9 cellular contexts compared by ENCODE assay signal in the genomic region with DNA sequence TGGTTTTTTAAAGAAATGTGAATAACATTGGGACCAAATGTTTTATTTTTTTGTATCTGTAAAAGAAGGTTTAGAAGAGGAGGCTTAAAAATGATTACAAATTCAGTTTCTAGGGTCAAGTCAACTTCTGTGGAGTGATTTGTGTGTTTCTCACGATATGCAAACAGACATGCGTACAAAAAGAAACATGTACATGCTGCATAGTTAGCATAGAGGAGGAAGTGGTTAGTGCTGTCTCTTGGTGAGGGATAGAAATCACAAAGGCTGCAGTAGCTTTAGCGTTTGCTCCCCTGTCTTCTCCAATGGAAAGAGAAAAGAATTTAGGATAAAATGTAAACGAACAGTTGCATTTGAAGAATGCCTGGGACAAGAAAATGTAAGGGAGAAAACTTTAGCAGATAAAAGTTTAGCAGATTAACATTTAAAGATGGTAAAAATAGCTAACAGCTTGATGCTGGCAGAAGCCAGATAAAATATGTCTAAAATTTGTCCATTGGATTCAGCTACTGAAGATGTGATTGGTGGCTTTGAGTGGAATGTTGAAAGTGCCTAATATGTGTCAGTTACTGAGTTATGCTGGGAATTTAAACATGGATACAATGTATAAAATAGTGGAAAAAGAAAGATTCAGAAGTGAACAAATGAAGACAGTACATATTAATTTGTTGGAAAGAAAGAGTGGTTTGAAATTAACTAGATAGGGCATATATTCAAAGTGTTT. TPM values are rescaled to one million over a fixed set of nuclear protein-coding genes. Genes with fewer than 3 reads are reported as not detected.
DNase-seq lines count a peak whose midpoint lies in the region; ATAC-seq and TF ChIP-seq lines count a peak whose summit lies in the region.
"Had no signal": no experiment of that assay in that cellular context is flagged by ENCODE, and none has a peak within 500 bp of the region (broad histone marks: within the 10 kb centered on the region; RNA-seq: fewer than 3 reads in every experiment).

No MANE protein-coding gene starts in this region.

- H3K27ac Mint-ChIP-seq in activated T-cell treated with anti-CD3 and anti-CD28 coated beads, Interleukin-2, amount 50 U/mL, for 72 hours: peak overlapping the region; percentile 93
- peak overlapping the region; percentile 32 for H3K27ac Mint-ChIP-seq in activated T-helper 1 cell treated with anti-CD3 and anti-CD28 coated beads, Interleukin-12 subunit alpha, Interleukin-12 subunit beta, Interleukin-2, Interleukin-4 antibody, amounts not matched to agents 30 ng/mL and 10 ng/mL and 1 ng/mL, durations not matched to agents 14 hours and 24 hours and 36 hours
- peak overlapping the region; percentile 81 for H3K27ac Mint-ChIP-seq in stimulated activated memory B cell treated with anti-CD40 and anti-IgM and Interleukin-4, amounts not matched to agents 10 μg/mL and 1 μg/mL and 100 μg/mL, for 72 hours
- H3K27ac Mint-ChIP-seq in CD14-positive monocyte: peak overlapping the region in 1 of 7 donors; percentile 28

- H3K36me3 Mint-ChIP-seq in activated T-cell treated with anti-CD3 and anti-CD28 coated beads, Interleukin-2, amount 50 U/mL, for 72 hours (ENCODE audit: insufficient read depth in 2 of 2): peaks cover 7 to 16% of the 10 kb centered on the region in 2 donors
- peaks cover 48% of the 10 kb centered on the region for H3K36me3 Mint-ChIP-seq in activated T-helper 1 cell treated with anti-CD3 and anti-CD28 coated beads, Interleukin-12 subunit alpha, Interleukin-12 subunit beta, Interleukin-2, Interleukin-4 antibody, amounts not matched to agents 30 ng/mL and 10 ng/mL and 1 ng/mL, durations not matched to agents 14 hours and 24 hours and 36 hours (ENCODE audit: low read depth)
- H3K36me3 Mint-ChIP-seq in stimulated activated memory B cell treated with anti-CD40 and anti-IgM and Interleukin-4, amounts not matched to agents 10 μg/mL and 1 μg/mL and 100 μg/mL, for 72 hours: peaks cover 56% of the 10 kb centered on the region
- peaks cover 62 to 65% of the 10 kb centered on the region in 2 donors for H3K36me3 Mint-ChIP-seq in CD14-positive monocyte

- peak overlapping the region; percentile 13 to 83 for H3K4me3 Mint-ChIP-seq in activated T-cell treated with anti-CD3 and anti-CD28 coated beads, Interleukin-2, amount 50 U/mL, for 72 hours
- peak overlapping the region; percentile 34 for H3K4me3 Mint-ChIP-seq in activated T-helper 1 cell treated with anti-CD3 and anti-CD28 coated beads, Interleukin-12 subunit alpha, Interleukin-12 subunit beta, Interleukin-2, Interleukin-4 antibody, amounts not matched to agents 30 ng/mL and 10 ng/mL and 1 ng/mL, durations not matched to agents 14 hours and 24 hours and 36 hours
- no peak overlapping the region for H3K4me3 Mint-ChIP-seq in stimulated activated memory B cell treated with anti-CD40 and anti-IgM and Interleukin-4, amounts not matched to agents 10 μg/mL and 1 μg/mL and 100 μg/mL, for 72 hours
- H3K4me3 Mint-ChIP-seq in CD14-positive monocyte: no peak overlapping the region

- intact Hi-C loops in activated T-helper 1 cell treated with anti-CD3 and anti-CD28 coated beads, Interleukin-12 subunit alpha, Interleukin-12 subunit beta, Interleukin-2, Interleukin-4 antibody, amounts not matched to agents 30 ng/mL and 10 ng/mL and 1 ng/mL, durations not matched to agents 14 hours and 24 hours and 36 hours (cut with micrococcal nuclease): loop anchor here (2.0 kb wide), 1 partner anchor 19 kb away; no protein-coding TSS in a partner anchor
- intact Hi-C loops in CD14-positive monocyte (cut with micrococcal nuclease): no loop called here

- H3K4me1 Mint-ChIP-seq in activated T-cell treated with anti-CD3 and anti-CD28 coated beads, Interleukin-2, amount 50 U/mL, for 72 hours (ENCODE audit: low read depth): peaks cover 46% of the 10 kb centered on the region
- H3K4me1 Mint-ChIP-seq in activated T-helper 1 cell treated with anti-CD3 and anti-CD28 coated beads, Interleukin-12 subunit alpha, Interleukin-12 subunit beta, Interleukin-2, Interleukin-4 antibody, amounts not matched to agents 30 ng/mL and 10 ng/mL and 1 ng/mL, durations not matched to agents 14 hours and 24 hours and 36 hours (ENCODE audit: low read depth): peaks cover 53% of the 10 kb centered on the region
- peaks cover 58% of the 10 kb centered on the region for H3K4me1 Mint-ChIP-seq in stimulated activated memory B cell treated with anti-CD40 and anti-IgM and Interleukin-4, amounts not matched to agents 10 μg/mL and 1 μg/mL and 100 μg/mL, for 72 hours
- peaks cover 10% of the 10 kb centered on the region for H3K4me1 Mint-ChIP-seq in CD14-positive monocyte

- no peaks in the 10 kb centered on the region for H3K27me3 Mint-ChIP-seq in activated T-cell treated with anti-CD3 and anti-CD28 coated beads, Interleukin-2, amount 50 U/mL, for 72 hours (ENCODE audit: low read depth)
- H3K27me3 Mint-ChIP-seq in activated T-helper 1 cell treated with anti-CD3 and anti-CD28 coated beads, Interleukin-12 subunit alpha, Interleukin-12 subunit beta, Interleukin-2, Interleukin-4 antibody, amounts not matched to agents 30 ng/mL and 10 ng/mL and 1 ng/mL, durations not matched to agents 14 hours and 24 hours and 36 hours (ENCODE audit: insufficient read depth): no peaks in the 10 kb centered on the region
- H3K27me3 Mint-ChIP-seq in stimulated activated memory B cell treated with anti-CD40 and anti-IgM and Interleukin-4, amounts not matched to agents 10 μg/mL and 1 μg/mL and 100 μg/mL, for 72 hours: no peaks in the 10 kb centered on the region
- H3K27me3 Mint-ChIP-seq in CD14-positive monocyte (ENCODE audit: low read depth in 3 of 3): no peaks in the 10 kb centered on the region

- H3K9me3 Mint-ChIP-seq in activated T-cell treated with anti-CD3 and anti-CD28 coated beads, Interleukin-2, amount 50 U/mL, for 72 hours: no peaks in the 10 kb centered on the region
- no peaks in the 10 kb centered on the region for H3K9me3 Mint-ChIP-seq in activated T-helper 1 cell treated with anti-CD3 and anti-CD28 coated beads, Interleukin-12 subunit alpha, Interleukin-12 subunit beta, Interleukin-2, Interleukin-4 antibody, amounts not matched to agents 30 ng/mL and 10 ng/mL and 1 ng/mL, durations not matched to agents 14 hours and 24 hours and 36 hours
- no peaks in the 10 kb centered on the region for H3K9me3 Mint-ChIP-seq in stimulated activated memory B cell treated with anti-CD40 and anti-IgM and Interleukin-4, amounts not matched to agents 10 μg/mL and 1 μg/mL and 100 μg/mL, for 72 hours
- no peaks in the 10 kb centered on the region for H3K9me3 Mint-ChIP-seq in CD14-positive monocyte

- DNase-seq in activated T-cell treated with anti-CD3 and anti-CD28 coated beads, Interleukin-2, amount 50 U/mL, for 72 hours: no peak
- DNase-seq in activated T-cell treated with anti-CD3 and anti-CD28 coated beads, Interleukin-2, amount 50 U/mL, for 1 hour: no peak
- DNase-seq in activated T-helper 1 cell treated with anti-CD3 and anti-CD28 coated beads, Interleukin-12 subunit alpha, Interleukin-12 subunit beta, Interleukin-2, Interleukin-4 antibody, amounts not matched to agents 30 ng/mL and 10 ng/mL and 1 ng/mL, durations not matched to agents 14 hours and 24 hours and 36 hours (ENCODE audit: low spot score): no peak
- DNase-seq in T1000 (lab: John Stamatoyannopoulos, UW) (no peak), CD14-positive monocyte (ENCODE audit: low spot score) (no peak), epidermal melanocyte (ENCODE audit: insufficient read length, low spot score) (no peak)
- DNase-seq: NCI-H510A had no signal

- TF ChIP-seq CTCF in CD14-positive monocyte (IDR thresholded peaks at IDR 0.05): no peak

- peak; percentile 80 to 85 for ATAC-seq in activated T-cell treated with anti-CD3 and anti-CD28 coated beads, Interleukin-2, amount 50 U/mL, for 72 hours (replicated peaks in 1 of 2)
- peak; percentile 57 for ATAC-seq in HG03060 (IDR thresholded peaks at IDR 0.05; ENCODE audit: low read depth, unreplicated experiment)
- peak; percentile 78 for ATAC-seq in stimulated activated memory B cell treated with anti-CD40 and anti-IgM and Interleukin-4, amounts not matched to agents 10 μg/mL and 1 μg/mL and 100 μg/mL, for 72 hours

RNA-seq across cellular contexts. Expression of gene MALT1, which starts 44.9 kb away (rescaled TPM):
- 10 to 100 TPM; 40.8 to 50.6 TPM for total RNA-seq in activated T-cell treated with anti-CD3 and anti-CD28 coated beads, Interleukin-2, amount 50 U/mL, for 72 hours
- total RNA-seq in activated T-helper 1 cell treated with anti-CD3 and anti-CD28 coated beads, Interleukin-12 subunit alpha, Interleukin-12 subunit beta, Interleukin-2, Interleukin-4 antibody, amounts not matched to agents 30 ng/mL and 10 ng/mL and 1 ng/mL, durations not matched to agents 14 hours and 24 hours and 36 hours: 32.4 and 34.1 TPM in 2 replicates
- 10 to 100 TPM; 18.3 to 23.8 TPM for polyA plus RNA-seq in CD14-positive monocyte

Comparison
In these comparisons a context has a peak if more than half of its experiments do, and no peak if none do; other contexts are left out.
1. H3K4me3 Mint-ChIP-seq: peak in activated T-cell treated with anti-CD3 and anti-CD28 coated beads, Interleukin-2, amount 50 U/mL, for 72 hours (2 of 2) and activated T-helper 1 cell treated with anti-CD3 and anti-CD28 coated beads, Interleukin-12 subunit alpha, Interleukin-12 subunit beta, Interleukin-2, Interleukin-4 antibody, amounts not matched to agents 30 ng/mL and 10 ng/mL and 1 ng/mL, durations not matched to agents 14 hours and 24 hours and 36 hours (single experiment); none in stimulated activated memory B cell treated with anti-CD40 and anti-IgM and Interleukin-4, amounts not matched to agents 10 μg/mL and 1 μg/mL and 100 μg/mL, for 72 hours (single experiment) and CD14-positive monocyte (0 of 2).
2. Peak in every context shown above with its lines, with median percentiles within 50 percentile points of each other: ATAC-seq.